19 cellular contexts compared by ENCODE assay signal in genomic region chr10:96272256-96272985, GRCh38. TPM values are rescaled to one million over a fixed set of nuclear protein-coding genes. Genes with fewer than 3 reads are reported as not detected.
DNase-seq lines count a peak whose midpoint lies in the region; ATAC-seq and TF ChIP-seq lines count a peak whose summit lies in the region.
"Had no signal": no experiment of that assay in that cellular context is flagged by ENCODE, and none has a peak within 500 bp of the region (broad histone marks: within the 10 kb centered on the region; RNA-seq: fewer than 3 reads in every experiment).

No MANE protein-coding gene starts in this region.

- no peak overlapping the region for H2AFZ ChIP-seq in OCI-LY3 (ENCODE audit: low read depth, low read length)
- H2AFZ ChIP-seq: GM23248 had no signal

- peak overlapping the region; percentile 78 for H3K27ac ChIP-seq in C4-2B
- peak overlapping the region; percentile 100 for H3K27ac ChIP-seq in OCI-LY3 (ENCODE audit: low read length)
- H3K27ac ChIP-seq in gastroesophageal sphincter: peak overlapping the region in 3 of 4 donors; percentile 7 to 57 (median 56)
- H3K27ac ChIP-seq in sigmoid colon: peak overlapping the region in 3 of 4 donors; percentile 5 to 42 (median 39)
- H3K27ac ChIP-seq: brain microvascular endothelial cell, GM23248, RWPE1 had no signal

- H3K27me3 ChIP-seq in OCI-LY3 (ENCODE audit: low read depth, low read length): no peaks in the 10 kb centered on the region
- H3K27me3 ChIP-seq in gastroesophageal sphincter: no peaks in the 10 kb centered on the region
- H3K27me3 ChIP-seq in sigmoid colon: no peaks in the 10 kb centered on the region
- H3K27me3 ChIP-seq: brain microvascular endothelial cell had no signal

- POLR2A ChIA-PET in WTC11 (lab: Charles Lee): interaction anchor here (0.7 kb wide), 1 partner anchor 490 kb away, joined by 3 read pairs; no protein-coding TSS in a partner anchor

- peaks cover 34% of the 10 kb centered on the region for H3K36me3 ChIP-seq in OCI-LY3 (replicated peaks; ENCODE audit: low read depth, low read length)
- no peaks in the 10 kb centered on the region for H3K36me3 ChIP-seq in gastroesophageal sphincter
- H3K36me3 ChIP-seq in sigmoid colon: no peaks in the 10 kb centered on the region
- H3K36me3 ChIP-seq: brain microvascular endothelial cell, heart right ventricle, left ventricle myocardium inferior had no signal

- no peak for TF ChIP-seq CTCF in C4-2B (conservative IDR thresholded peaks at IDR 0.05)
- no peak for TF ChIP-seq CTCF in OCI-LY3 (IDR thresholded peaks at IDR 0.05; ENCODE audit: low read depth, low read length)
- TF ChIP-seq CTCF in gastroesophageal sphincter (IDR thresholded peaks at IDR 0.05): no peak
- TF ChIP-seq CTCF in sigmoid colon (IDR thresholded peaks at IDR 0.05): no peak
- no peak for TF ChIP-seq CTCF in WTC11 (IDR thresholded peaks at IDR 0.05)

- WGBS in gastroesophageal sphincter (ENCODE audit: low coverage in 1 of 2), 2 donors: 75 to 85% methylated on average over 8 of the region's 8 CpGs
- WGBS in sigmoid colon, 2 donors: 53 to 57% methylated on average over 8 of the region's 8 CpGs

- peaks cover 3% of the 10 kb centered on the region for H3K4me1 Mint-ChIP-seq in WTC11

- intact Hi-C loops in sigmoid colon (cut with DNase I): no loop called here

- peaks cover 27% of the 10 kb centered on the region for H4K20me1 ChIP-seq in OCI-LY3 (ENCODE audit: insufficient read depth, low read length)

- H3K9me3 ChIP-seq in OCI-LY3 (ENCODE audit: insufficient read depth, low read length): no peaks in the 10 kb centered on the region
- no peaks in the 10 kb centered on the region for H3K9me3 ChIP-seq in gastroesophageal sphincter
- no peaks in the 10 kb centered on the region for H3K9me3 ChIP-seq in sigmoid colon
- H3K9me3 ChIP-seq: heart right ventricle, left ventricle myocardium inferior had no signal

- H3K4me2 ChIP-seq in OCI-LY3 (ENCODE audit: low read length): peak overlapping the region; percentile 100

- H3K4me3 ChIP-seq in OCI-LY3 (ENCODE audit: low read length): peak overlapping the region; percentile 98
- H3K4me3 ChIP-seq in gastroesophageal sphincter: no peak overlapping the region
- no peak overlapping the region for H3K4me3 ChIP-seq in sigmoid colon
- H3K4me3 ChIP-seq: GM23248, heart right ventricle, left ventricle myocardium inferior had no signal

- no peaks in the 10 kb centered on the region for H3K36me3 Mint-ChIP-seq in WTC11
- H3K36me3 Mint-ChIP-seq: activated CD4-positive, alpha-beta memory T cell treated with anti-CD3 and anti-CD28 coated beads for 36 hours had no signal

- H3K27me3 Mint-ChIP-seq in WTC11 (ENCODE audit: low read depth): no peaks in the 10 kb centered on the region; the same call in 1 of the 2 replicates

- peaks cover 55% of the 10 kb centered on the region for H3K79me2 ChIP-seq in OCI-LY3 (ENCODE audit: low read length)

- TF ChIP-seq EP300 in gastroesophageal sphincter (IDR thresholded peaks at IDR 0.05) (no peak), sigmoid colon (IDR thresholded peaks at IDR 0.05) (no peak)

- DNase-seq in sigmoid colon (no peak), middle frontal gyrus (ENCODE audit: extremely low spot score, low spot score) (no peak), WTC11 (ENCODE audit: low spot score) (no peak)
- DNase-seq: activated CD4-positive, alpha-beta memory T cell treated with anti-CD3 and anti-CD28 coated beads for 36 hours; brain microvascular endothelial cell; DMS79 treated with DMSO at 0.1 percent for 48 hours; GM23248; heart right ventricle; left ventricle myocardium inferior; NCI-H146 had no signal

- H3K9me3 Mint-ChIP-seq in WTC11: no peaks in the 10 kb centered on the region
- H3K9me3 Mint-ChIP-seq: activated CD4-positive, alpha-beta memory T cell treated with anti-CD3 and anti-CD28 coated beads for 36 hours; activated T-helper 2 cell treated with anti-CD3 and anti-CD28 coated beads, Interferon-gamma antibody, Interleukin-2, Interleukin-4, amounts not matched to agents 10 μg/mL and 5 μg/mL and 100 μg/mL, durations not matched to agents 14 hours and 24 hours and 36 hours; T-helper 1 cell treated with Interleukin-12 subunit alpha and Interleukin-12 subunit beta and Interleukin-4 antibody, amounts not matched to agents 30 μg/mL and 1 μg/mL, for 36 hours had no signal

- H3K27ac Mint-ChIP-seq in WTC11: no peak overlapping the region
- H3K27ac Mint-ChIP-seq: activated CD4-positive, alpha-beta memory T cell treated with anti-CD3 and anti-CD28 coated beads for 36 hours; activated T-helper 2 cell treated with anti-CD3 and anti-CD28 coated beads, Interferon-gamma antibody, Interleukin-2, Interleukin-4, amounts not matched to agents 10 μg/mL and 5 μg/mL and 100 μg/mL, durations not matched to agents 14 hours and 24 hours and 36 hours; T-helper 1 cell treated with Interleukin-12 subunit alpha and Interleukin-12 subunit beta and Interleukin-4 antibody, amounts not matched to agents 30 μg/mL and 1 μg/mL, for 36 hours had no signal

- TF ChIP-seq POLR2A in gastroesophageal sphincter (IDR thresholded peaks at IDR 0.05) (no peak), sigmoid colon (IDR thresholded peaks at IDR 0.05) (no peak)

- H3K4me1 ChIP-seq in OCI-LY3 (ENCODE audit: low read length) (peaks cover 50% of the 10 kb centered on the region), gastroesophageal sphincter (peaks cover 0 to 40% (median 4%) of the 10 kb centered on the region in 3 donors), sigmoid colon (peaks cover 0 to 23% (median 10%) of the 10 kb centered on the region in 4 donors)

- ATAC-seq in gastroesophageal sphincter (no peak), GM21447 (IDR thresholded peaks at IDR 0.05; ENCODE audit: unreplicated experiment) (no peak), WTC11 (no peak), GM21737 (IDR thresholded peaks at IDR 0.05; ENCODE audit: unreplicated experiment) (no peak)

- H3K4me3 Mint-ChIP-seq in WTC11: no peak overlapping the region
- H3K4me3 Mint-ChIP-seq: activated CD4-positive, alpha-beta memory T cell treated with anti-CD3 and anti-CD28 coated beads for 36 hours; T-helper 1 cell treated with Interleukin-12 subunit alpha and Interleukin-12 subunit beta and Interleukin-4 antibody, amounts not matched to agents 30 μg/mL and 1 μg/mL, for 36 hours had no signal

- H3K9ac ChIP-seq in OCI-LY3 (ENCODE audit: low read length): peak overlapping the region; percentile 98
- H3K9ac ChIP-seq: GM23248 had no signal

- CTCF ChIA-PET in WTC11 (lab: Charles Lee): no interaction called here

TF ChIP-seq in WTC11, 78 proteins besides CTCF, POLR2A, EP300 and RAD21 (continues in another document):
- no peak for TF ChIP-seq CREM (CRISPR knock-in tag; IDR thresholded peaks at IDR 0.05)
- no peak for TF ChIP-seq IRF2 (CRISPR knock-in tag; IDR thresholded peaks at IDR 0.05; ENCODE audit: borderline replicate concordance, low read depth)
- TF ChIP-seq, protein P1, sequence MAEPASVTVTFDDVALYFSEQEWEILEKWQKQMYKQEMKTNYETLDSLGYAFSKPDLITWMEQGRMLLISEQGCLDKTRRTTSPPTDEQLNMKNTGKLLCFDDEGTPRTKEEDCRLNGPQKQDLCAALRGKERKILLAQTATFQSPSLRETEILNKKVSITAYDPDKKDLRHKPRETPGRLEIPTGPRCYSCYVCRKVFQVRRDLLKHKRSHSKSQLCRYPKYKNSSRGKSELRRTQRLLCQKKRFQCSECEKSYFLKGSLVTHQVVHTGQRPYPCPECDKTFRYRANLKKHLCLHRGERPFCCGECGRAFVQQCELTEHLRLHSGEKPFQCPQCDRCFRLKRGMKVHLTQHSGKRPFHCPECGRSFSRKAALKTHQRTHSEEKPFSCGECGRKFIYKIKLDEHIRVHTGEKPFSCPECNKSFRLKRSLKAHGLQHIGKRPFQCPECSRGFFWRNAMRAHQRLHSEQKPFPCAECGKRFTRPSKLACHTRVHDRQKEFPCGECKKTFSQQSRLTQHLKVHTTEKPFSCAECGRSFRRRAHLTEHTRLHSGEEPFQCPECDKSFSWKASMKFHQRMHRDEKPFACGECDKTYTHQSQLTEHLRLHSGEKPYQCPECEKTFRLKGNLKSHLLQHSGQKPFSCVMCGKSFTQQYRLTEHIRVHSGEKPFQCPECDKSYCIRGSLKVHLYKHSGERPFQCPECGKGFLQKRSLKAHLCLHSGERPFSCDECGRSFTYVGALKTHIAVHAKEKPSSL (CRISPR knock-in tag; conservative IDR thresholded peaks at IDR 0.05): no peak
- no peak for TF ChIP-seq ZNF396 (CRISPR knock-in tag; IDR thresholded peaks at IDR 0.05; ENCODE audit: borderline replicate concordance)
- TF ChIP-seq ZNF416 (CRISPR knock-in tag; IDR thresholded peaks at IDR 0.05): no peak
- TF ChIP-seq NFATC4 (CRISPR knock-in tag; IDR thresholded peaks at IDR 0.05): no peak
- no peak for TF ChIP-seq ZNF138 (CRISPR knock-in tag; conservative IDR thresholded peaks at IDR 0.05)
- TF ChIP-seq ATF6 (CRISPR knock-in tag; IDR thresholded peaks at IDR 0.05): no peak
- TF ChIP-seq ZBTB21 (CRISPR knock-in tag; IDR thresholded peaks at IDR 0.05; ENCODE audit: borderline replicate concordance): no peak
- TF ChIP-seq SMAD4 (CRISPR knock-in tag; IDR thresholded peaks at IDR 0.05): no peak

RNA-seq across cellular contexts. Expression of gene BLNK, which starts 1.1 kb away (rescaled TPM):
- 1 to 10 TPM in 2 of 4 donors, under 1 TPM in 2; 0.27 to 2.4 (median 1.6) TPM for total RNA-seq in gastroesophageal sphincter
- 1 to 10 TPM in 3 of 4 donors, under 1 TPM in 1; 0.99 to 2.2 (median 1.6) TPM for total RNA-seq in sigmoid colon
- 10 to 100 TPM in 1 of 3 donors, 1 to 10 TPM in 2; 8.6 to 24.0 (median 9.6) TPM for polyA plus RNA-seq in sigmoid colon
- total RNA-seq in WTC11 (2021): not detected in 3 replicates
- total RNA-seq: activated CD4-positive, alpha-beta memory T cell treated with anti-CD3 and anti-CD28 coated beads for 36 hours; activated T-helper 2 cell treated with anti-CD3 and anti-CD28 coated beads, Interferon-gamma antibody, Interleukin-2, Interleukin-4, amounts not matched to agents 10 μg/mL and 5 μg/mL and 100 μg/mL, durations not matched to agents 14 hours and 24 hours and 36 hours; GM23248 had no signal
- polyA plus RNA-seq: GM23248 had no signal

RNA-seq across cellular contexts. Expression of gene DNTT, which starts 31.8 kb away (rescaled TPM):
- total RNA-seq in gastroesophageal sphincter (not detected), sigmoid colon (not detected), WTC11 (2021) (0.09 TPM in 1 of 3 replicates, not detected in the others)
- polyA plus RNA-seq in sigmoid colon: not detected
- total RNA-seq: activated CD4-positive, alpha-beta memory T cell treated with anti-CD3 and anti-CD28 coated beads for 36 hours; activated T-helper 2 cell treated with anti-CD3 and anti-CD28 coated beads, Interferon-gamma antibody, Interleukin-2, Interleukin-4, amounts not matched to agents 10 μg/mL and 5 μg/mL and 100 μg/mL, durations not matched to agents 14 hours and 24 hours and 36 hours; GM23248; heart right ventricle; left ventricle myocardium inferior; ureter had no signal
- polyA plus RNA-seq: GM23248, heart right ventricle had no signal

Comparison
In these comparisons a context has a peak if more than half of its experiments do, and no peak if none do; other contexts are left out.
1. H3K27ac ChIP-seq: peak in every context shown above with its lines; median percentile 100 in OCI-LY3; 78 in C4-2B; 56 in gastroesophageal sphincter; 39 in sigmoid colon.